In genomic region chr2:21453728-21454127, GRCh38 we compare ENCODE assay signal across 22 cellular contexts.
DNase-seq lines count a peak whose midpoint lies in the region; ATAC-seq and TF ChIP-seq lines count a peak whose summit lies in the region.
"Had no signal": no experiment of that assay in that cellular context is flagged by ENCODE, and none has a peak within 500 bp of the region (broad histone marks: within the 10 kb centered on the region; RNA-seq: fewer than 3 reads in every experiment).

No MANE protein-coding gene starts in this region.

- H3K9me3 ChIP-seq in HUES48 (ENCODE audit: control insufficient read depth, insufficient read depth, low read length) = peaks cover 15% of the 10 kb centered on the region
- H3K9me3 ChIP-seq in fibroblast of lung (ENCODE audit: control insufficient read depth, insufficient read depth, low read depth, low read length) = no peaks in the 10 kb centered on the region
- no peaks in the 10 kb centered on the region for H3K9me3 ChIP-seq in thoracic aorta
- no peaks in the 10 kb centered on the region for H3K9me3 ChIP-seq in CD4-positive, alpha-beta memory T cell (ENCODE audit: control insufficient read depth in 1 of 2, low read length in 2 of 2)
- H3K9me3 ChIP-seq: SJSA1 had no signal

- TF ChIP-seq CTCF in fibroblast of lung (conservative IDR thresholded peaks at IDR 0.05 in 1 of 2, IDR thresholded peaks at IDR 0.05 in 1 of 2; ENCODE audit: low read depth in 1 of 2, low read length in 2 of 2) (no peak), thoracic aorta (IDR thresholded peaks at IDR 0.05) (no peak)

- peaks cover 33% of the 10 kb centered on the region for H3K4me1 ChIP-seq in HUES48 (ENCODE audit: control insufficient read depth, insufficient read depth, low read length)
- peaks cover 18% of the 10 kb centered on the region for H3K4me1 ChIP-seq in fibroblast of lung (ENCODE audit: control insufficient read depth, extremely low read depth, insufficient read depth, low read length)
- H3K4me1 ChIP-seq in thoracic aorta (ENCODE audit: control insufficient read depth in 1 of 2, low read depth in 2 of 2) = peaks cover 8 to 16% of the 10 kb centered on the region in 2 donors
- H3K4me1 ChIP-seq in CD4-positive, alpha-beta memory T cell (ENCODE audit: insufficient read depth, low read length) = no peaks in the 10 kb centered on the region

- H3K27ac ChIP-seq in HUES48 (ENCODE audit: low read depth, low read length) (peak overlapping the region; percentile 37), fibroblast of lung (ENCODE audit: insufficient read depth, low read length) (peak overlapping the region; percentile 35), thoracic aorta (peak overlapping the region; percentile 47 to 53)
- no peak overlapping the region for H3K27ac ChIP-seq in CD4-positive, alpha-beta memory T cell (ENCODE audit: low read depth, low read length)
- H3K27ac ChIP-seq: SJSA1 had no signal

- DNase-seq in NOMO-1 treated with DMSO at 0.1 percent for 48 hours (lab: John Stamatoyannopoulos, UW; ENCODE audit: unreplicated experiment) (peak; percentile 81), fibroblast of lung (ENCODE audit: low read depth in 2 of 2) (peak in 1 of 2 donors; percentile 62), thoracic aorta (ENCODE audit: low spot score) (no peak), EL (no peak)
- DNase-seq in CD4-positive, alpha-beta memory T cell = no peak
- DNase-seq: ACHN, COR-L47, DMS 273 treated with DMSO at 0.1 percent for 48 hours, DND-41, GDM1, GOT3, KG1, MV-4-11, NCI-H1694 treated with DMSO at 0.1 percent for 48 hours, NCI-H2107, NCI-H510A treated with DMSO at 0.1 percent for 48 hours, NCI-H774 had no signal

- peaks cover 0 to 8% (median 5%) of the 10 kb centered on the region in 8 donors for H3K9me3 Mint-ChIP-seq in CD4-positive, alpha-beta memory T cell

- no peak overlapping the region for H3K9ac ChIP-seq in HUES48 (ENCODE audit: low read depth, low read length)
- H3K9ac ChIP-seq in fibroblast of lung (ENCODE audit: insufficient read depth, low read length) = no peak overlapping the region

- ATAC-seq in thoracic aorta (ENCODE audit: insufficient number of reproducible peaks, low FRiP score, low read depth) (no peak), HG03039 (IDR thresholded peaks at IDR 0.05; ENCODE audit: unreplicated experiment) (no peak)
- ATAC-seq: HepG2 had no signal

- intact Hi-C loops in CD4-positive, alpha-beta memory T cell (cut with micrococcal nuclease) = no loop called here

- H3K4me2 ChIP-seq in fibroblast of lung (ENCODE audit: extremely low read depth, insufficient read depth, low read length) = peak overlapping the region; percentile 46

- no peak overlapping the region for H3K4me3 ChIP-seq in HUES48 (ENCODE audit: low read depth, low read length)
- H3K4me3 ChIP-seq in fibroblast of lung (replicated peaks in 1 of 4; ENCODE audit: control extremely low read depth in 1 of 4, insufficient read depth in 1 of 4, low read depth in 3 of 4, low read length in 4 of 4) = no peak overlapping the region
- peak overlapping the region; percentile 35 for H3K4me3 ChIP-seq in thoracic aorta
- H3K4me3 ChIP-seq in CD4-positive, alpha-beta memory T cell (ENCODE audit: low read length in 2 of 2) = no peak overlapping the region
- H3K4me3 ChIP-seq: SJSA1 had no signal

- H3K27me3 ChIP-seq in HUES48 (ENCODE audit: control insufficient read depth, insufficient read depth, low read length) = no peaks in the 10 kb centered on the region
- H3K27me3 ChIP-seq in fibroblast of lung (ENCODE audit: control insufficient read depth, insufficient read depth, low read length) = no peaks in the 10 kb centered on the region
- no peaks in the 10 kb centered on the region for H3K27me3 ChIP-seq in thoracic aorta (replicated peaks; ENCODE audit: insufficient read depth)
- H3K27me3 ChIP-seq in CD4-positive, alpha-beta memory T cell (ENCODE audit: insufficient read depth, low read length) = no peaks in the 10 kb centered on the region
- H3K27me3 ChIP-seq: SJSA1 had no signal

- H3K4me3 Mint-ChIP-seq in CD4-positive, alpha-beta memory T cell = no peak overlapping the region
- H3K4me3 Mint-ChIP-seq: CD14-positive monocyte had no signal

- POLR2A ChIA-PET in CD4-positive, alpha-beta memory T cell (lab: Charles Lee; ENCODE audit: partially characterized antibody) = no interaction called here

- H4K20me1 ChIP-seq in fibroblast of lung (ENCODE audit: control insufficient read depth, extremely low read depth, insufficient read depth, low read length) = no peaks in the 10 kb centered on the region

- CTCF ChIA-PET in CD4-positive, alpha-beta memory T cell (lab: Charles Lee; ENCODE audit: partially characterized antibody) = no interaction called here

- no peaks in the 10 kb centered on the region for H3K27me3 Mint-ChIP-seq in CD4-positive, alpha-beta memory T cell

- H3K27ac Mint-ChIP-seq in CD4-positive, alpha-beta memory T cell = no peak overlapping the region
- H3K27ac Mint-ChIP-seq: CD14-positive monocyte had no signal

- no peaks in the 10 kb centered on the region for H3K79me2 ChIP-seq in fibroblast of lung (ENCODE audit: control insufficient read depth, insufficient read depth, low read length)

- H3K36me3 ChIP-seq in HUES48 (ENCODE audit: control insufficient read depth, insufficient read depth, low read length) = no peaks in the 10 kb centered on the region
- no peaks in the 10 kb centered on the region for H3K36me3 ChIP-seq in fibroblast of lung (ENCODE audit: control insufficient read depth, insufficient read depth, low read length)
- no peaks in the 10 kb centered on the region for H3K36me3 ChIP-seq in thoracic aorta
- no peaks in the 10 kb centered on the region for H3K36me3 ChIP-seq in CD4-positive, alpha-beta memory T cell (ENCODE audit: insufficient read depth, low read length)
- H3K36me3 ChIP-seq: SJSA1 had no signal

- H3K36me3 Mint-ChIP-seq in CD4-positive, alpha-beta memory T cell = no peaks in the 10 kb centered on the region
- H3K36me3 Mint-ChIP-seq: CD14-positive monocyte had no signal

- H3K4me1 Mint-ChIP-seq in CD4-positive, alpha-beta memory T cell = no peaks in the 10 kb centered on the region
- H3K4me1 Mint-ChIP-seq: CD14-positive monocyte had no signal

- H2AFZ ChIP-seq in fibroblast of lung (ENCODE audit: low read length) = no peak overlapping the region
